In the genomic region with DNA sequence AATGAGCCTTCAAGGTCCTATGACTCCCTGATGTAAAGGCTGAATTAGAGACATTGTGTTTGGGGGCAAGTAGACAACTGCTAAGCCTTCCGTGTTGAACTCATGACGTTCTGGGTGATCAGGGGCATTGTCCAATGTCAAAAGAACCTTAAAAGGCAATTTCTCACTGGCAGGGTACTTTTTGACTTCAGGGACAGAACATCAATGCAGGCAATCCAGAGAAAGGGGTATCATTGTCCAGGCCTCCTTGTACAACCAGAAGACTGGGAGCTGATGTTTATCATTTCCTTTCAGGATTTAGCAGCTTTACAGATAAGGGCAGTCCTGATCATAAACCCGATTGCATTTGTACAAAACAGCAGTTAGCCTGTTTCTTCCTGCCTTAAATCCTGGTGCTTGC, we compare ENCODE assay signal across 2 cellular contexts.
TF ChIP-seq lines count a peak whose summit lies in the region.

No MANE protein-coding gene starts in this region.

TF ChIP-seq in SK-N-SH, 30 proteins besides CTCF, POLR2A, EP300 and RAD21:
- no peak for TF ChIP-seq RXRA (IDR thresholded peaks at IDR 0.05; ENCODE audit: borderline replicate concordance, low read depth)
- TF ChIP-seq RFX5 (IDR thresholded peaks at IDR 0.05; ENCODE audit: low read length): no peak
- TF ChIP-seq MEF2A (IDR thresholded peaks at IDR 0.05; ENCODE audit: borderline replicate concordance, low read depth): no peak
- TF ChIP-seq, protein P1, sequence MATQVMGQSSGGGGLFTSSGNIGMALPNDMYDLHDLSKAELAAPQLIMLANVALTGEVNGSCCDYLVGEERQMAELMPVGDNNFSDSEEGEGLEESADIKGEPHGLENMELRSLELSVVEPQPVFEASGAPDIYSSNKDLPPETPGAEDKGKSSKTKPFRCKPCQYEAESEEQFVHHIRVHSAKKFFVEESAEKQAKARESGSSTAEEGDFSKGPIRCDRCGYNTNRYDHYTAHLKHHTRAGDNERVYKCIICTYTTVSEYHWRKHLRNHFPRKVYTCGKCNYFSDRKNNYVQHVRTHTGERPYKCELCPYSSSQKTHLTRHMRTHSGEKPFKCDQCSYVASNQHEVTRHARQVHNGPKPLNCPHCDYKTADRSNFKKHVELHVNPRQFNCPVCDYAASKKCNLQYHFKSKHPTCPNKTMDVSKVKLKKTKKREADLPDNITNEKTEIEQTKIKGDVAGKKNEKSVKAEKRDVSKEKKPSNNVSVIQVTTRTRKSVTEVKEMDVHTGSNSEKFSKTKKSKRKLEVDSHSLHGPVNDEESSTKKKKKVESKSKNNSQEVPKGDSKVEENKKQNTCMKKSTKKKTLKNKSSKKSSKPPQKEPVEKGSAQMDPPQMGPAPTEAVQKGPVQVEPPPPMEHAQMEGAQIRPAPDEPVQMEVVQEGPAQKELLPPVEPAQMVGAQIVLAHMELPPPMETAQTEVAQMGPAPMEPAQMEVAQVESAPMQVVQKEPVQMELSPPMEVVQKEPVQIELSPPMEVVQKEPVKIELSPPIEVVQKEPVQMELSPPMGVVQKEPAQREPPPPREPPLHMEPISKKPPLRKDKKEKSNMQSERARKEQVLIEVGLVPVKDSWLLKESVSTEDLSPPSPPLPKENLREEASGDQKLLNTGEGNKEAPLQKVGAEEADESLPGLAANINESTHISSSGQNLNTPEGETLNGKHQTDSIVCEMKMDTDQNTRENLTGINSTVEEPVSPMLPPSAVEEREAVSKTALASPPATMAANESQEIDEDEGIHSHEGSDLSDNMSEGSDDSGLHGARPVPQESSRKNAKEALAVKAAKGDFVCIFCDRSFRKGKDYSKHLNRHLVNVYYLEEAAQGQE (IDR thresholded peaks at IDR 0.05; ENCODE audit: low read depth, low read length): no peak
- TF ChIP-seq FOSL2 (IDR thresholded peaks at IDR 0.05; ENCODE audit: borderline replicate concordance, low read depth): no peak
- TF ChIP-seq, protein P2, sequence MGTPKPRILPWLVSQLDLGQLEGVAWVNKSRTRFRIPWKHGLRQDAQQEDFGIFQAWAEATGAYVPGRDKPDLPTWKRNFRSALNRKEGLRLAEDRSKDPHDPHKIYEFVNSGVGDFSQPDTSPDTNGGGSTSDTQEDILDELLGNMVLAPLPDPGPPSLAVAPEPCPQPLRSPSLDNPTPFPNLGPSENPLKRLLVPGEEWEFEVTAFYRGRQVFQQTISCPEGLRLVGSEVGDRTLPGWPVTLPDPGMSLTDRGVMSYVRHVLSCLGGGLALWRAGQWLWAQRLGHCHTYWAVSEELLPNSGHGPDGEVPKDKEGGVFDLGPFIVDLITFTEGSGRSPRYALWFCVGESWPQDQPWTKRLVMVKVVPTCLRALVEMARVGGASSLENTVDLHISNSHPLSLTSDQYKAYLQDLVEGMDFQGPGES (IDR thresholded peaks at IDR 0.05; ENCODE audit: low read depth, low read length): no peak
- TF ChIP-seq TAF1 (IDR thresholded peaks at IDR 0.05; ENCODE audit: borderline replicate concordance, low read depth, low read length): no peak
- TF ChIP-seq EZH2phosphoT487 (IDR thresholded peaks at IDR 0.05; ENCODE audit: borderline replicate concordance, low read depth): no peak
- TF ChIP-seq GATA2 (CRISPR knock-in tag; IDR thresholded peaks at IDR 0.05): peak; percentile 73

TF ChIP-seq in endothelial cell of umbilical vein, 7 proteins besides CTCF, POLR2A, EP300 and RAD21:
- peak; percentile 85 for TF ChIP-seq GATA2 (IDR thresholded peaks at IDR 0.05; ENCODE audit: insufficient read depth, insufficient read length, low read depth, low read length)
- TF ChIP-seq MAX (IDR thresholded peaks at IDR 0.05; ENCODE audit: insufficient read depth, insufficient read length): no peak
- TF ChIP-seq EZH2 (IDR thresholded peaks at IDR 0.05; ENCODE audit: borderline replicate concordance, low read depth, low read length, severe bottlenecking): no peak
- TF ChIP-seq POLR2AphosphoS5 (IDR thresholded peaks at IDR 0.05; ENCODE audit: insufficient read depth, low read depth, low read length): peak; percentile 30
TF ChIP-seq in endothelial cell of umbilical vein: peak in this region for 2.
